Comparison of ENCODE assay signal across 8 cellular contexts in genomic region chr14:21475767-21476525, GRCh38. TPM values are rescaled to one million over a fixed set of nuclear protein-coding genes. Genes with fewer than 3 reads are reported as not detected.
DNase-seq lines count a peak whose midpoint lies in the region; ATAC-seq and TF ChIP-seq lines count a peak whose summit lies in the region.

No MANE protein-coding gene starts in this region.

- no peak for TF ChIP-seq CTCF in Caco-2 (IDR thresholded peaks at IDR 0.05; ENCODE audit: insufficient read depth in 1 of 2, low read depth in 1 of 2, low read length in 1 of 2, severe bottlenecking in 1 of 2, unreplicated experiment in 1 of 2)
- no peak for TF ChIP-seq CTCF in NB4 (IDR thresholded peaks at IDR 0.05; ENCODE audit: low read depth, low read length)
- no peak for TF ChIP-seq CTCF in GM10266 (IDR thresholded peaks at IDR 0.05; ENCODE audit: control insufficient read depth, insufficient read depth, low read depth, missing control alignments)

- intact Hi-C loops in Caco-2 (cut with micrococcal nuclease; ENCODE audit: unreplicated experiment) = loop anchor here (5.0 kb wide), 1 partner anchor 94 kb away; the partner anchor contains the start of gene SUPT16H
- intact Hi-C loops in sciatic nerve (cut with DNase I) = no loop called here

- H3K4me1 ChIP-seq in Caco-2 = peaks cover 3% of the 10 kb centered on the region; the same call in 1 of the 2 replicates
- peaks cover 9% of the 10 kb centered on the region for H3K4me1 ChIP-seq in endocrine pancreas (ENCODE audit: control insufficient read depth, insufficient read depth, low read length)
- H3K4me1 ChIP-seq in neuron (ENCODE audit: insufficient read depth, low read length) = peaks cover 13% of the 10 kb centered on the region

- CTCF ChIA-PET in Caco-2 (lab: Charles Lee) = interaction anchor here (0.7 to 2.6 kb wide), 6 partner anchors 20 to 92 kb away, joined by 3 to 16 read pairs (median 6); partner anchors contain the start of genes CHD8, METTL3 and SUPT16H

- H3K4me3 Mint-ChIP-seq in Caco-2 (ENCODE audit: unreplicated experiment) = peak overlapping the region; percentile 97

- POLR2A ChIA-PET in Caco-2 (lab: Charles Lee) = interaction anchor here (1.0 to 1.5 kb wide), 4 partner anchors 9 to 92 kb away, joined by 4 to 17 read pairs (median 6); partner anchors contain the start of genes CHD8, SALL2 and SUPT16H

- H2AFZ ChIP-seq in neuron (ENCODE audit: low read depth, low read length) = peak overlapping the region; percentile 90

- no peaks in the 10 kb centered on the region for H3K9me3 Mint-ChIP-seq in Caco-2 (ENCODE audit: unreplicated experiment)

- no peaks in the 10 kb centered on the region for H3K27me3 Mint-ChIP-seq in Caco-2 (ENCODE audit: insufficient read depth, unreplicated experiment)

- peak overlapping the region; percentile 97 for H3K27ac Mint-ChIP-seq in Caco-2 (ENCODE audit: unreplicated experiment)

- no peak for DNase-seq in Caco-2
- no peak for DNase-seq in NB4 (ENCODE audit: low read depth)
- no peak for DNase-seq in hepatic stellate cell (ENCODE audit: low spot score)
- no peak for DNase-seq in sciatic nerve (ENCODE audit: low spot score)
- DNase-seq in NCI-H2107 treated with DMSO at 0.1 percent for 48 hours (lab: John Stamatoyannopoulos, UW; ENCODE audit: unreplicated experiment) = no peak
- DNase-seq in GM10266 (ENCODE audit: extremely low spot score) = no peak

- TSS peak; percentile 77 for BruUV-seq in Caco-2 (replicated peaks; lab: Mats Ljungman, UMichigan)

- peak overlapping the region; percentile 47 for H3K9ac ChIP-seq in endocrine pancreas (ENCODE audit: control insufficient read depth, insufficient read depth, low read length)

- no peaks in the 10 kb centered on the region for H3K4me1 Mint-ChIP-seq in Caco-2 (ENCODE audit: low read depth, unreplicated experiment)

- H3K27me3 ChIP-seq in Caco-2 (replicated peaks; ENCODE audit: control insufficient read depth, insufficient read depth, low read length) (no peaks in the 10 kb centered on the region), endocrine pancreas (ENCODE audit: control insufficient read depth, insufficient read depth, low read length) (no peaks in the 10 kb centered on the region), neuron (ENCODE audit: insufficient read depth, low read length) (no peaks in the 10 kb centered on the region)

- no peaks in the 10 kb centered on the region for H3K36me3 ChIP-seq in Caco-2 (ENCODE audit: control insufficient read depth, insufficient read depth, low read length)
- no peaks in the 10 kb centered on the region for H3K36me3 ChIP-seq in endocrine pancreas (ENCODE audit: control insufficient read depth, insufficient read depth, low read length)
- peaks cover 23% of the 10 kb centered on the region for H3K36me3 ChIP-seq in neuron (ENCODE audit: insufficient read depth, low read length)

- no peak for ATAC-seq in sciatic nerve

- TF ChIP-seq POLR2A in NB4 (IDR thresholded peaks at IDR 0.05; ENCODE audit: extremely low read depth, insufficient read length) = no peak

- peak overlapping the region; percentile 83 for H3K4me3 ChIP-seq in Caco-2 (ENCODE audit: low read depth, low read length)
- peak overlapping the region; percentile 96 for H3K4me3 ChIP-seq in NB4 (ENCODE audit: low read depth, low read length)
- peak overlapping the region; percentile 99 for H3K4me3 ChIP-seq in endocrine pancreas (ENCODE audit: control insufficient read depth, insufficient read depth, low read length)
- H3K4me3 ChIP-seq in neuron (ENCODE audit: low read length) = peak overlapping the region; percentile 80

- H3K9me3 ChIP-seq in Caco-2 = no peaks in the 10 kb centered on the region
- no peaks in the 10 kb centered on the region for H3K9me3 ChIP-seq in endocrine pancreas (ENCODE audit: control insufficient read depth, low read length)
- no peaks in the 10 kb centered on the region for H3K9me3 ChIP-seq in neuron (ENCODE audit: low read length)

- peaks cover 32% of the 10 kb centered on the region for H3K36me3 Mint-ChIP-seq in Caco-2 (ENCODE audit: insufficient read depth, unreplicated experiment)

RNA-seq across cellular contexts. Expression of gene RAB2B, which starts 0.8 kb away (rescaled TPM):
- total RNA-seq in Caco-2 (2022) = 18.8 and 20.9 TPM in 2 replicates
- 41.0 TPM for total RNA-seq in sciatic nerve

RNA-seq across cellular contexts. Expression of gene TOX4, which starts 1.0 kb away (rescaled TPM):
- total RNA-seq in Caco-2 (2022) = 76.6 and 78.8 TPM in 2 replicates
- 60.0 TPM for total RNA-seq in sciatic nerve

RNA-seq across cellular contexts. Expression of gene CHD8, which starts 20.0 kb away (rescaled TPM):
- total RNA-seq in Caco-2 (2022) = 84.9 and 89.8 TPM in 2 replicates
- 78.9 TPM for total RNA-seq in sciatic nerve

RNA-seq across cellular contexts. Expression of gene METTL3, which starts 35.2 kb away (rescaled TPM):
- total RNA-seq in Caco-2 (2022) (40.1 and 43.8 TPM in 2 replicates), sciatic nerve (43.3 TPM)

RNA-seq across cellular contexts. Expression of gene SALL2, which starts 50.2 kb away (rescaled TPM):
- total RNA-seq in Caco-2 (2022) (10.9 and 11.0 TPM in 2 replicates), sciatic nerve (16.3 TPM)
